Comparison of ENCODE assay signal across 7 cellular contexts in genomic region chr6:149545754-149546471, GRCh38. TPM values are rescaled to one million over a fixed set of nuclear protein-coding genes. Genes with fewer than 3 reads are reported as not detected.
DNase-seq lines count a peak whose midpoint lies in the region; ATAC-seq, FAIRE-seq and TF ChIP-seq lines count a peak whose summit lies in the region.

Gene PPIL4 (minus strand): TSS chr6:149546043. CDS start chr6:149546005, 38 bp downstream.

- H3K79me2 ChIP-seq in hepatocyte = peaks cover 49% of the 10 kb centered on the region

- H3K4me1 ChIP-seq in hepatocyte (ENCODE audit: insufficient read depth) = peaks cover 14% of the 10 kb centered on the region

- ATAC-seq in HG02973 (IDR thresholded peaks at IDR 0.05; ENCODE audit: unreplicated experiment) = peak; percentile 86

- peak within 1 kb of the TSS; percentile 88 for H3K4me2 ChIP-seq in hepatocyte

- DNase-seq in GM18507 (ENCODE audit: extremely low spot score, insufficient read length, low read depth) = peak; percentile 80
- peak; percentile 67 to 85 for DNase-seq in NCI-H1930 (lab: John Stamatoyannopoulos, UW)
- DNase-seq in T-helper 9 cell = peak; percentile 97
- DNase-seq in astrocyte of the hippocampus (ENCODE audit: low read depth, low spot score) = peak; percentile 99
- peak; percentile 98 for DNase-seq in hepatocyte (ENCODE audit: low spot score)
- DNase-seq in retinal pigment epithelial cell (ENCODE audit: low read depth) = peak; percentile 75

- TF ChIP-seq CTCF in hepatocyte (IDR thresholded peaks at IDR 0.05; ENCODE audit: poor library complexity) = peak; percentile 99
- peak; percentile 86 for TF ChIP-seq CTCF in retinal pigment epithelial cell (conservative IDR thresholded peaks at IDR 0.05; ENCODE audit: low read depth, low read length)

- peak within 1 kb of the TSS; percentile 97 for H2AFZ ChIP-seq in hepatocyte

- no peaks in the 10 kb centered on the region for H3K36me3 ChIP-seq in hepatocyte (replicated peaks; ENCODE audit: insufficient read depth, low read depth)

- peaks cover 7% of the 10 kb centered on the region for H3K27me3 ChIP-seq in hepatocyte

- H3K9me2 ChIP-seq in hepatocyte (replicated peaks; ENCODE audit: insufficient read depth) = no peaks in the 10 kb centered on the region

- WGBS in hepatocyte (ENCODE audit: low lambda C conversion rate, missing lambda C conversion rate) = under 1% methylated on average over 65 of the region's 71 CpGs

- H3K27ac ChIP-seq in hepatocyte = peak within 1 kb of the TSS; percentile 99

- H3K4me3 ChIP-seq in hepatocyte (peak within 1 kb of the TSS; percentile 83), retinal pigment epithelial cell (ENCODE audit: low read length) (peak within 1 kb of the TSS; percentile 100)

- no peaks in the 10 kb centered on the region for H3K9me3 ChIP-seq in hepatocyte (ENCODE audit: low read depth)

- peaks cover 40% of the 10 kb centered on the region for H4K20me1 ChIP-seq in hepatocyte (ENCODE audit: insufficient read depth, poor library complexity, severe bottlenecking)

- peak; percentile 95 for FAIRE-seq in GM18507 (lab: Jason Lieb, UNC)

RNA-seq across cellular contexts. Expression of gene PPIL4, which starts in this region (rescaled TPM):
- total RNA-seq in hepatocyte = 38.5 and 38.7 TPM in 2 replicates
- polyA plus RNA-seq in hepatocyte = 31.4 and 33.8 TPM in 2 replicates

Comparison
In these comparisons a context has a peak if more than half of its experiments do, and no peak if none do; other contexts are left out.
1. Peak in every context shown above with its lines: DNase-seq, ATAC-seq, H3K4me3 ChIP-seq and H3K27ac ChIP-seq.